1 cellular context compared by ENCODE assay signal in the genomic region with DNA sequence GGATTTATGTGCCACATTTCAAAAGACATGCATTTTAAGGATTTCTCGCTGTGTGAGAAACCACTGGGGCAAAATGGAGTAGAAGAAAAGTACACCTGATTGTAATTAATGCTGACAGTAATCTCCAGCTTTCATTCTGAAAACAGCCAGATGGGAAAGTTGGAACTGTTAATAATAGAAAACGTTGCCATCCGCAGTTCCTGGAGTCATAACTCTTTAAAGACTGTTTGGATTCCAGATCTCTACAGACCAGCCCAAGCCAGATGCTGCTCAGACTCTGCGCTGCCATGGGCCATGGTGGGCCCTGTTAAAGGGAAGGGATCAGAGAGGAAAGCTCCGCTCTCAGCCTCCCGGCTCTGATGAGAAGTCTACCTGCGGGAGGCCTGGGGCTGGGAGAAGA.
TF ChIP-seq lines count a peak whose summit lies in the region.

No MANE protein-coding gene starts in this region.

TF ChIP-seq in HepG2, 621 proteins besides CTCF, POLR2A, EP300 and RAD21:
- TF ChIP-seq ZBTB20 (CRISPR knock-in tag; IDR thresholded peaks at IDR 0.05; ENCODE audit: borderline replicate concordance, low read depth) (no peak), NAIF1 (CRISPR knock-in tag; IDR thresholded peaks at IDR 0.05; ENCODE audit: borderline replicate concordance) (no peak), ZNF776 (CRISPR knock-in tag; IDR thresholded peaks at IDR 0.05) (no peak), SP5 (CRISPR knock-in tag; IDR thresholded peaks at IDR 0.05; ENCODE audit: borderline replicate concordance, low read depth) (no peak), HMG20A (CRISPR knock-in tag; IDR thresholded peaks at IDR 0.05; ENCODE audit: borderline replicate concordance) (no peak), ZC3H13 (CRISPR knock-in tag; IDR thresholded peaks at IDR 0.05) (no peak), NFKB2 (CRISPR knock-in tag; IDR thresholded peaks at IDR 0.05; ENCODE audit: borderline replicate concordance) (no peak), TMF1 (CRISPR knock-in tag; IDR thresholded peaks at IDR 0.05; ENCODE audit: low read depth) (no peak), ZNF558 (CRISPR knock-in tag; IDR thresholded peaks at IDR 0.05; ENCODE audit: borderline replicate concordance) (no peak), TRIM24 (CRISPR knock-in tag; IDR thresholded peaks at IDR 0.05) (no peak), MTF1 (CRISPR knock-in tag; IDR thresholded peaks at IDR 0.05) (no peak), TSC22D2 (CRISPR knock-in tag; IDR thresholded peaks at IDR 0.05; ENCODE audit: borderline replicate concordance) (no peak)
- TF ChIP-seq, protein P1, sequence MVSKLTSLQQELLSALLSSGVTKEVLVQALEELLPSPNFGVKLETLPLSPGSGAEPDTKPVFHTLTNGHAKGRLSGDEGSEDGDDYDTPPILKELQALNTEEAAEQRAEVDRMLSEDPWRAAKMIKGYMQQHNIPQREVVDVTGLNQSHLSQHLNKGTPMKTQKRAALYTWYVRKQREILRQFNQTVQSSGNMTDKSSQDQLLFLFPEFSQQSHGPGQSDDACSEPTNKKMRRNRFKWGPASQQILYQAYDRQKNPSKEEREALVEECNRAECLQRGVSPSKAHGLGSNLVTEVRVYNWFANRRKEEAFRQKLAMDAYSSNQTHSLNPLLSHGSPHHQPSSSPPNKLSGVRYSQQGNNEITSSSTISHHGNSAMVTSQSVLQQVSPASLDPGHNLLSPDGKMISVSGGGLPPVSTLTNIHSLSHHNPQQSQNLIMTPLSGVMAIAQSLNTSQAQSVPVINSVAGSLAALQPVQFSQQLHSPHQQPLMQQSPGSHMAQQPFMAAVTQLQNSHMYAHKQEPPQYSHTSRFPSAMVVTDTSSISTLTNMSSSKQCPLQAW (CRISPR knock-in tag; IDR thresholded peaks at IDR 0.05): no peak
- TF ChIP-seq, protein P2, sequence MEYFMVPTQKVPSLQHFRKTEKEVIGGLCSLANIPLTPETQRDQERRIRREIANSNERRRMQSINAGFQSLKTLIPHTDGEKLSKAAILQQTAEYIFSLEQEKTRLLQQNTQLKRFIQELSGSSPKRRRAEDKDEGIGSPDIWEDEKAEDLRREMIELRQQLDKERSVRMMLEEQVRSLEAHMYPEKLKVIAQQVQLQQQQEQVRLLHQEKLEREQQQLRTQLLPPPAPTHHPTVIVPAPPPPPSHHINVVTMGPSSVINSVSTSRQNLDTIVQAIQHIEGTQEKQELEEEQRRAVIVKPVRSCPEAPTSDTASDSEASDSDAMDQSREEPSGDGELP (IDR thresholded peaks at IDR 0.05; ENCODE audit: borderline replicate concordance, low read depth): no peak
- TF ChIP-seq, protein P3, sequence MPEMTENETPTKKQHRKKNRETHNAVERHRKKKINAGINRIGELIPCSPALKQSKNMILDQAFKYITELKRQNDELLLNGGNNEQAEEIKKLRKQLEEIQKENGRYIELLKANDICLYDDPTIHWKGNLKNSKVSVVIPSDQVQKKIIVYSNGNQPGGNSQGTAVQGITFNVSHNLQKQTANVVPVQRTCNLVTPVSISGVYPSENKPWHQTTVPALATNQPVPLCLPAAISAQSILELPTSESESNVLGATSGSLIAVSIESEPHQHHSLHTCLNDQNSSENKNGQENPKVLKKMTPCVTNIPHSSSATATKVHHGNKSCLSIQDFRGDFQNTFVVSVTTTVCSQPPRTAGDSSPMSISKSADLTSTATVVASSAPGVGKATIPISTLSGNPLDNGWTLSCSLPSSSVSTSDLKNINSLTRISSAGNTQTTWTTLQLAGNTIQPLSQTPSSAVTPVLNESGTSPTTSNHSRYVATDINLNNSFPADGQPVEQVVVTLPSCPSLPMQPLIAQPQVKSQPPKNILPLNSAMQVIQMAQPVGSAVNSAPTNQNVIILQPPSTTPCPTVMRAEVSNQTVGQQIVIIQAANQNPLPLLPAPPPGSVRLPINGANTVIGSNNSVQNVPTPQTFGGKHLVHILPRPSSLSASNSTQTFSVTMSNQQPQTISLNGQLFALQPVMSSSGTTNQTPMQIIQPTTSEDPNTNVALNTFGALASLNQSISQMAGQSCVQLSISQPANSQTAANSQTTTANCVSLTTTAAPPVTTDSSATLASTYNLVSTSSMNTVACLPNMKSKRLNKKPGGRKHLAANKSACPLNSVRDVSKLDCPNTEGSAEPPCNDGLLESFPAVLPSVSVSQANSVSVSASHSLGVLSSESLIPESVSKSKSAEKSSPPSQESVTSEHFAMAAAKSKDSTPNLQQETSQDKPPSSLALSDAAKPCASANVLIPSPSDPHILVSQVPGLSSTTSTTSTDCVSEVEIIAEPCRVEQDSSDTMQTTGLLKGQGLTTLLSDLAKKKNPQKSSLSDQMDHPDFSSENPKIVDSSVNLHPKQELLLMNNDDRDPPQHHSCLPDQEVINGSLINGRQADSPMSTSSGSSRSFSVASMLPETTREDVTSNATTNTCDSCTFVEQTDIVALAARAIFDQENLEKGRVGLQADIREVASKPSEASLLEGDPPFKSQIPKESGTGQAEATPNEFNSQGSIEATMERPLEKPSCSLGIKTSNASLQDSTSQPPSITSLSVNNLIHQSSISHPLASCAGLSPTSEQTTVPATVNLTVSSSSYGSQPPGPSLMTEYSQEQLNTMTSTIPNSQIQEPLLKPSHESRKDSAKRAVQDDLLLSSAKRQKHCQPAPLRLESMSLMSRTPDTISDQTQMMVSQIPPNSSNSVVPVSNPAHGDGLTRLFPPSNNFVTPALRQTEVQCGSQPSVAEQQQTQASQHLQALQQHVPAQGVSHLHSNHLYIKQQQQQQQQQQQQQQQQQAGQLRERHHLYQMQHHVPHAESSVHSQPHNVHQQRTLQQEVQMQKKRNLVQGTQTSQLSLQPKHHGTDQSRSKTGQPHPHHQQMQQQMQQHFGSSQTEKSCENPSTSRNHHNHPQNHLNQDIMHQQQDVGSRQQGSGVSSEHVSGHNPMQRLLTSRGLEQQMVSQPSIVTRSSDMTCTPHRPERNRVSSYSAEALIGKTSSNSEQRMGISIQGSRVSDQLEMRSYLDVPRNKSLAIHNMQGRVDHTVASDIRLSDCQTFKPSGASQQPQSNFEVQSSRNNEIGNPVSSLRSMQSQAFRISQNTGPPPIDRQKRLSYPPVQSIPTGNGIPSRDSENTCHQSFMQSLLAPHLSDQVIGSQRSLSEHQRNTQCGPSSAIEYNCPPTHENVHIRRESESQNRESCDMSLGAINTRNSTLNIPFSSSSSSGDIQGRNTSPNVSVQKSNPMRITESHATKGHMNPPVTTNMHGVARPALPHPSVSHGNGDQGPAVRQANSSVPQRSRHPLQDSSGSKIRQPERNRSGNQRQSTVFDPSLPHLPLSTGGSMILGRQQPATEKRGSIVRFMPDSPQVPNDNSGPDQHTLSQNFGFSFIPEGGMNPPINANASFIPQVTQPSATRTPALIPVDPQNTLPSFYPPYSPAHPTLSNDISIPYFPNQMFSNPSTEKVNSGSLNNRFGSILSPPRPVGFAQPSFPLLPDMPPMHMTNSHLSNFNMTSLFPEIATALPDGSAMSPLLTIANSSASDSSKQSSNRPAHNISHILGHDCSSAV (CRISPR knock-in tag; IDR thresholded peaks at IDR 0.05; ENCODE audit: borderline replicate concordance): no peak
- TF ChIP-seq, protein P4, sequence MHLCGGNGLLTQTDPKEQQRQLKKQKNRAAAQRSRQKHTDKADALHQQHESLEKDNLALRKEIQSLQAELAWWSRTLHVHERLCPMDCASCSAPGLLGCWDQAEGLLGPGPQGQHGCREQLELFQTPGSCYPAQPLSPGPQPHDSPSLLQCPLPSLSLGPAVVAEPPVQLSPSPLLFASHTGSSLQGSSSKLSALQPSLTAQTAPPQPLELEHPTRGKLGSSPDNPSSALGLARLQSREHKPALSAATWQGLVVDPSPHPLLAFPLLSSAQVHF (CRISPR knock-in tag; IDR thresholded peaks at IDR 0.05): no peak
